In the genomic region with DNA sequence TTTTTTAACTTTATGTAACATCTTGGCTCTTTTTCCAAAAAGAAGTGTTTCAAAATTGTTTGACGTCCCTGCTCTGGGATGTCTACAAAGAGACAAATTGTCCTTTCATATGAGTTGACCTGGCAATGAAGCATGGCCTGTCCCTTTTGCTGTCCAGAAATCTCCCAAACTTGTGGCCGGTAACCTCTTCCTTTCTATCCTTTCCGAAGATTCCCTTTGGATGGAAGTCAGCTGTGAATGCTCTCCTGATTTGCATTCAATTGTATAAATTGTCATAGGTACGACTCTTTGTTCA, we compare ENCODE assay signal across 20 cellular contexts. TPM values are rescaled to one million over a fixed set of nuclear protein-coding genes. Genes with fewer than 3 reads are reported as not detected.
A peak's percentile ranks its signal among the peaks of the same experiment; 100 is the strongest.
DNase-seq lines count a peak whose midpoint lies in the region; ATAC-seq and TF ChIP-seq lines count a peak whose summit lies in the region.
"Had no signal": no experiment of that assay in that cellular context is flagged by ENCODE, and none has a peak within 500 bp of the region (broad histone marks: within the 10 kb centered on the region; RNA-seq: fewer than 3 reads in every experiment).

No MANE protein-coding gene starts in this region.

- H3K4me3 Mint-ChIP-seq in Calu3 (ENCODE audit: low read depth, unreplicated experiment): no peak overlapping the region
- H3K4me3 Mint-ChIP-seq: CD14-positive monocyte; CD4-positive, alpha-beta T cell; CD8-positive, alpha-beta memory T cell; HFFc6 had no signal

- ATAC-seq in Right ventricle myocardium superior (ENCODE audit: poor library complexity): peak; percentile 74
- no peak for ATAC-seq in right cardiac atrium
- ATAC-seq in left ventricle myocardium superior: peak; percentile 56
- peak; percentile 57 to 90 (median 88) for ATAC-seq in right lobe of liver
- ATAC-seq: A549 had no signal

- 76% methylated on average over 4 of the region's 4 CpGs for WGBS in right cardiac atrium
- 58% methylated on average over 4 of the region's 4 CpGs for WGBS in right lobe of liver (ENCODE audit: insufficient coverage, low coverage, low lambda C conversion rate, missing lambda C conversion rate)

- DNase-seq in Right ventricle myocardium superior: no peak
- no peak for DNase-seq in right cardiac atrium
- DNase-seq in left ventricle myocardium superior: no peak
- DNase-seq in right atrium auricular region (ENCODE audit: low spot score): no peak
- DNase-seq in right lobe of liver: peak in 1 of 3 donors; percentile 63
- DNase-seq in Calu3: no peak
- DNase-seq in DMS53 (lab: John Stamatoyannopoulos, UW): no peak
- DNase-seq: 8988T; ACHN; AML-193; BE2C; CD4-positive, alpha-beta T cell; CD8-positive, alpha-beta memory T cell; DND-41; GOT3; HFFc6 had no signal

- peaks cover 33% of the 10 kb centered on the region for H3K27me3 Mint-ChIP-seq in Calu3 (ENCODE audit: unreplicated experiment)

- H3K36me3 ChIP-seq in right atrium auricular region: no peaks in the 10 kb centered on the region
- no peaks in the 10 kb centered on the region for H3K36me3 ChIP-seq in right lobe of liver
- H3K36me3 ChIP-seq: BE2C; BLaER1 treated with 17β-estradiol and CSF1 and Interleukin-3, amounts not matched to agents 10 nM and 100 nM; HAP-1 had no signal

- H3K9me3 ChIP-seq in right cardiac atrium (ENCODE audit: control insufficient read depth, low read length) (no peaks in the 10 kb centered on the region), right atrium auricular region (no peaks in the 10 kb centered on the region), right lobe of liver (no peaks in the 10 kb centered on the region)
- H3K9me3 ChIP-seq: A549, BE2C, HAP-1 had no signal

- TF ChIP-seq POLR2A in right lobe of liver (IDR thresholded peaks at IDR 0.05): peak; percentile 15

- no peak overlapping the region for H3K27ac Mint-ChIP-seq in Calu3 (ENCODE audit: unreplicated experiment)
- H3K27ac Mint-ChIP-seq: CD14-positive monocyte; CD4-positive, alpha-beta T cell; CD8-positive, alpha-beta memory T cell; HFFc6 had no signal

- H3K27me3 ChIP-seq in right cardiac atrium (ENCODE audit: control insufficient read depth, insufficient read depth) (no peaks in the 10 kb centered on the region), right atrium auricular region (no peaks in the 10 kb centered on the region), right lobe of liver (no peaks in the 10 kb centered on the region)
- H3K27me3 ChIP-seq: BLaER1 treated with 17β-estradiol and CSF1 and Interleukin-3, amounts not matched to agents 10 nM and 100 nM had no signal

- no peak overlapping the region for H3K27ac ChIP-seq in right cardiac atrium (ENCODE audit: low read length)
- no peak overlapping the region for H3K27ac ChIP-seq in right atrium auricular region
- peak overlapping the region in 2 of 3 donors; percentile 75 to 83 for H3K27ac ChIP-seq in right lobe of liver
- H3K27ac ChIP-seq: A549; BLaER1 treated with 17β-estradiol and CSF1 and Interleukin-3, amounts not matched to agents 10 nM and 100 nM had no signal

- H3K4me3 ChIP-seq in right cardiac atrium (ENCODE audit: low read length) (no peak overlapping the region), right atrium auricular region (no peak overlapping the region), right lobe of liver (peak overlapping the region in 1 of 3 donors; percentile 14)
- H3K4me3 ChIP-seq: A549; BLaER1 treated with 17β-estradiol and CSF1 and Interleukin-3, amounts not matched to agents 10 nM and 100 nM; HAP-1 had no signal

- peaks cover 2% of the 10 kb centered on the region for H3K9me3 Mint-ChIP-seq in Calu3 (ENCODE audit: low read depth, unreplicated experiment)
- H3K9me3 Mint-ChIP-seq: CD4-positive, alpha-beta T cell had no signal

- intact Hi-C loops in Right ventricle myocardium superior (cut with DNase I) (no loop called here), right cardiac atrium (cut with DNase I) (no loop called here), left ventricle myocardium superior (cut with micrococcal nuclease) (no loop called here), right lobe of liver (cut with DNase I) (no loop called here), Calu3 (cut with micrococcal nuclease; ENCODE audit: unreplicated experiment) (no loop called here)

- no peaks in the 10 kb centered on the region for H3K4me1 ChIP-seq in right cardiac atrium (ENCODE audit: control insufficient read depth, insufficient read depth, low read length)
- H3K4me1 ChIP-seq in right atrium auricular region: peaks cover 0 to 6% of the 10 kb centered on the region in 2 donors
- peaks cover 0 to 13% (median 4%) of the 10 kb centered on the region in 4 donors for H3K4me1 ChIP-seq in right lobe of liver
- H3K4me1 ChIP-seq: A549; BE2C; BLaER1 treated with 17β-estradiol and CSF1 and Interleukin-3, amounts not matched to agents 10 nM and 100 nM; HAP-1 had no signal

- no peaks in the 10 kb centered on the region for H3K36me3 Mint-ChIP-seq in Calu3 (ENCODE audit: insufficient read depth, unreplicated experiment)
- H3K36me3 Mint-ChIP-seq: CD14-positive monocyte; CD8-positive, alpha-beta memory T cell had no signal

- TF ChIP-seq CTCF in right atrium auricular region (IDR thresholded peaks at IDR 0.05): no peak
- no peak for TF ChIP-seq CTCF in right lobe of liver (IDR thresholded peaks at IDR 0.05)
- TF ChIP-seq CTCF in Calu3 (IDR thresholded peaks at IDR 0.05; ENCODE audit: unreplicated experiment): no peak

- no TSS peak for BruUV-seq in Calu3 (replicated peaks; lab: Mats Ljungman, UMichigan)

- H3K4me1 Mint-ChIP-seq in Calu3 (ENCODE audit: low read depth, unreplicated experiment): no peaks in the 10 kb centered on the region
- H3K4me1 Mint-ChIP-seq: CD14-positive monocyte; CD8-positive, alpha-beta memory T cell had no signal

- CTCF ChIA-PET in Calu3 (lab: Charles Lee): no interaction called here

RNA-seq across cellular contexts. Expression of a gene that starts 40.9 kb away (rescaled TPM):
- 5.0 TPM for total RNA-seq in Right ventricle myocardium superior
- total RNA-seq in right cardiac atrium: 10 to 100 TPM in 1 of 4 donors, 1 to 10 TPM in 3; 2.0 to 10.1 (median 3.7) TPM
- polyA plus RNA-seq in right cardiac atrium: 2.3 TPM
- total RNA-seq in left ventricle myocardium superior: 7.6 TPM
- total RNA-seq in right atrium auricular region: 1 to 10 TPM; 2.5 to 4.4 TPM
- 10 to 100 TPM; 28.2 to 86.0 (median 45.0) TPM for total RNA-seq in right lobe of liver
- 0.59 and 1.3 TPM in 2 replicates for total RNA-seq in Calu3 (2022)
- total RNA-seq: CD4-positive, alpha-beta T cell; CD8-positive, alpha-beta memory T cell; HFFc6 had no signal

Comparison
In these comparisons a context has a peak if more than half of its experiments do, and no peak if none do; other contexts are left out.
1. ATAC-seq: peak in Right ventricle myocardium superior (single experiment), left ventricle myocardium superior (single experiment) and right lobe of liver (4 of 4); none in right cardiac atrium (0 of 2).
2. H3K27ac ChIP-seq: peak in right lobe of liver (2 of 3); none in right cardiac atrium (single experiment) and right atrium auricular region (0 of 2).